1 cellular context compared by ENCODE assay signal in genomic region chr12:106522708-106523107, GRCh38.
A peak's percentile ranks its signal among the peaks of the same experiment; 100 is the strongest.
TF ChIP-seq lines count a peak whose summit lies in the region.

No MANE protein-coding gene starts in this region.

TF ChIP-seq in K562, 482 proteins besides CTCF, POLR2A, EP300 and RAD21 (continued from another document and continues in another):
- TF ChIP-seq, protein P1, sequence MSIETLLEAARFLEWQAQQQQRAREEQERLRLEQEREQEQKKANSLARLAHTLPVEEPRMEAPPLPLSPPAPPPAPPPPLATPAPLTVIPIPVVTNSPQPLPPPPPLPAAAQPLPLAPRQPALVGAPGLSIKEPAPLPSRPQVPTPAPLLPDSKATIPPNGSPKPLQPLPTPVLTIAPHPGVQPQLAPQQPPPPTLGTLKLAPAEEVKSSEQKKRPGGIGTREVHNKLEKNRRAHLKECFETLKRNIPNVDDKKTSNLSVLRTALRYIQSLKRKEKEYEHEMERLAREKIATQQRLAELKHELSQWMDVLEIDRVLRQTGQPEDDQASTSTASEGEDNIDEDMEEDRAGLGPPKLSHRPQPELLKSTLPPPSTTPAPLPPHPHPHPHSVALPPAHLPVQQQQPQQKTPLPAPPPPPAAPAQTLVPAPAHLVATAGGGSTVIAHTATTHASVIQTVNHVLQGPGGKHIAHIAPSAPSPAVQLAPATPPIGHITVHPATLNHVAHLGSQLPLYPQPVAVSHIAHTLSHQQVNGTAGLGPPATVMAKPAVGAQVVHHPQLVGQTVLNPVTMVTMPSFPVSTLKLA (conservative IDR thresholded peaks at IDR 0.05), result no peak
- TF ChIP-seq, protein P2, sequence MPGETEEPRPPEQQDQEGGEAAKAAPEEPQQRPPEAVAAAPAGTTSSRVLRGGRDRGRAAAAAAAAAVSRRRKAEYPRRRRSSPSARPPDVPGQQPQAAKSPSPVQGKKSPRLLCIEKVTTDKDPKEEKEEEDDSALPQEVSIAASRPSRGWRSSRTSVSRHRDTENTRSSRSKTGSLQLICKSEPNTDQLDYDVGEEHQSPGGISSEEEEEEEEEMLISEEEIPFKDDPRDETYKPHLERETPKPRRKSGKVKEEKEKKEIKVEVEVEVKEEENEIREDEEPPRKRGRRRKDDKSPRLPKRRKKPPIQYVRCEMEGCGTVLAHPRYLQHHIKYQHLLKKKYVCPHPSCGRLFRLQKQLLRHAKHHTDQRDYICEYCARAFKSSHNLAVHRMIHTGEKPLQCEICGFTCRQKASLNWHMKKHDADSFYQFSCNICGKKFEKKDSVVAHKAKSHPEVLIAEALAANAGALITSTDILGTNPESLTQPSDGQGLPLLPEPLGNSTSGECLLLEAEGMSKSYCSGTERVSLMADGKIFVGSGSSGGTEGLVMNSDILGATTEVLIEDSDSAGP (CRISPR knock-in tag; IDR thresholded peaks at IDR 0.05), result no peak
- TF ChIP-seq XRCC4 (IDR thresholded peaks at IDR 0.05; ENCODE audit: extremely low read depth, insufficient read depth, insufficient read length), result no peak
- TF ChIP-seq EHMT2 (IDR thresholded peaks at IDR 0.05), result peak; percentile 73
- no peak for TF ChIP-seq SP1 (CRISPR knock-in tag; IDR thresholded peaks at IDR 0.05)
- no peak for TF ChIP-seq E2F3 (CRISPR knock-in tag; IDR thresholded peaks at IDR 0.05)
- no peak for TF ChIP-seq ZNF12 (CRISPR knock-in tag; IDR thresholded peaks at IDR 0.05)
- no peak for TF ChIP-seq RUNX1 (IDR thresholded peaks at IDR 0.05; ENCODE audit: low read depth)
- TF ChIP-seq ZNF75A (CRISPR knock-in tag; IDR thresholded peaks at IDR 0.05), result no peak
- TF ChIP-seq ZBTB43 (CRISPR knock-in tag; IDR thresholded peaks at IDR 0.05), result no peak
- no peak for TF ChIP-seq ETS2 (tag; IDR thresholded peaks at IDR 0.05; ENCODE audit: borderline replicate concordance, poor library complexity, severe bottlenecking)
- TF ChIP-seq, protein P3, sequence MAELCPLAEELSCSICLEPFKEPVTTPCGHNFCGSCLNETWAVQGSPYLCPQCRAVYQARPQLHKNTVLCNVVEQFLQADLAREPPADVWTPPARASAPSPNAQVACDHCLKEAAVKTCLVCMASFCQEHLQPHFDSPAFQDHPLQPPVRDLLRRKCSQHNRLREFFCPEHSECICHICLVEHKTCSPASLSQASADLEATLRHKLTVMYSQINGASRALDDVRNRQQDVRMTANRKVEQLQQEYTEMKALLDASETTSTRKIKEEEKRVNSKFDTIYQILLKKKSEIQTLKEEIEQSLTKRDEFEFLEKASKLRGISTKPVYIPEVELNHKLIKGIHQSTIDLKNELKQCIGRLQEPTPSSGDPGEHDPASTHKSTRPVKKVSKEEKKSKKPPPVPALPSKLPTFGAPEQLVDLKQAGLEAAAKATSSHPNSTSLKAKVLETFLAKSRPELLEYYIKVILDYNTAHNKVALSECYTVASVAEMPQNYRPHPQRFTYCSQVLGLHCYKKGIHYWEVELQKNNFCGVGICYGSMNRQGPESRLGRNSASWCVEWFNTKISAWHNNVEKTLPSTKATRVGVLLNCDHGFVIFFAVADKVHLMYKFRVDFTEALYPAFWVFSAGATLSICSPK (IDR thresholded peaks at IDR 0.05; ENCODE audit: borderline replicate concordance), result no peak
- TF ChIP-seq MYBL2 (IDR thresholded peaks at IDR 0.05; ENCODE audit: low read depth), result no peak
- TF ChIP-seq MYBL2 (CRISPR knock-in tag; IDR thresholded peaks at IDR 0.05; ENCODE audit: borderline replicate concordance), result no peak
- TF ChIP-seq CAMTA2 (CRISPR knock-in tag; conservative IDR thresholded peaks at IDR 0.05), result no peak
- TF ChIP-seq RBM39 (optimal IDR thresholded peaks at IDR 0.05; ENCODE audit: low read depth, low read length), result no peak
- TF ChIP-seq KAT2B (IDR thresholded peaks at IDR 0.05; ENCODE audit: low read depth, low read length), result no peak
- TF ChIP-seq ZNF740 (CRISPR knock-in tag; IDR thresholded peaks at IDR 0.05), result no peak
- no peak for TF ChIP-seq ZNF740 (tag; IDR thresholded peaks at IDR 0.05)
- no peak for TF ChIP-seq TEAD4 (IDR thresholded peaks at IDR 0.05; ENCODE audit: low read length)
- no peak for TF ChIP-seq TEAD4 (CRISPR knock-in tag; IDR thresholded peaks at IDR 0.05; ENCODE audit: borderline replicate concordance)
- no peak for TF ChIP-seq MCM2 (IDR thresholded peaks at IDR 0.05; ENCODE audit: low read depth)
- no peak for TF ChIP-seq STAT5A (IDR thresholded peaks at IDR 0.05; ENCODE audit: borderline replicate concordance, low read length)
- TF ChIP-seq PRPF4 (IDR thresholded peaks at IDR 0.05; ENCODE audit: insufficient read depth, low read depth, low read length, poor library complexity, severe bottlenecking), result no peak
- TF ChIP-seq CREBBP (IDR thresholded peaks at IDR 0.05; ENCODE audit: low read depth, low read length), result no peak
- TF ChIP-seq, protein P4, sequence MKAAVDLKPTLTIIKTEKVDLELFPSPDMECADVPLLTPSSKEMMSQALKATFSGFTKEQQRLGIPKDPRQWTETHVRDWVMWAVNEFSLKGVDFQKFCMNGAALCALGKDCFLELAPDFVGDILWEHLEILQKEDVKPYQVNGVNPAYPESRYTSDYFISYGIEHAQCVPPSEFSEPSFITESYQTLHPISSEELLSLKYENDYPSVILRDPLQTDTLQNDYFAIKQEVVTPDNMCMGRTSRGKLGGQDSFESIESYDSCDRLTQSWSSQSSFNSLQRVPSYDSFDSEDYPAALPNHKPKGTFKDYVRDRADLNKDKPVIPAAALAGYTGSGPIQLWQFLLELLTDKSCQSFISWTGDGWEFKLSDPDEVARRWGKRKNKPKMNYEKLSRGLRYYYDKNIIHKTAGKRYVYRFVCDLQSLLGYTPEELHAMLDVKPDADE (conservative IDR thresholded peaks at IDR 0.05; ENCODE audit: control insufficient read depth, low read depth, low read length), result no peak
- no peak for TF ChIP-seq CBX3 (IDR thresholded peaks at IDR 0.05; ENCODE audit: borderline replicate concordance in 1 of 2, low read length in 2 of 2)
- TF ChIP-seq ZNF274 (IDR thresholded peaks at IDR 0.05; ENCODE audit: borderline replicate concordance, low read depth, low read length), result no peak
- TF ChIP-seq, protein P5, sequence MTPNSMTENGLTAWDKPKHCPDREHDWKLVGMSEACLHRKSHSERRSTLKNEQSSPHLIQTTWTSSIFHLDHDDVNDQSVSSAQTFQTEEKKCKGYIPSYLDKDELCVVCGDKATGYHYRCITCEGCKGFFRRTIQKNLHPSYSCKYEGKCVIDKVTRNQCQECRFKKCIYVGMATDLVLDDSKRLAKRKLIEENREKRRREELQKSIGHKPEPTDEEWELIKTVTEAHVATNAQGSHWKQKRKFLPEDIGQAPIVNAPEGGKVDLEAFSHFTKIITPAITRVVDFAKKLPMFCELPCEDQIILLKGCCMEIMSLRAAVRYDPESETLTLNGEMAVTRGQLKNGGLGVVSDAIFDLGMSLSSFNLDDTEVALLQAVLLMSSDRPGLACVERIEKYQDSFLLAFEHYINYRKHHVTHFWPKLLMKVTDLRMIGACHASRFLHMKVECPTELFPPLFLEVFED (CRISPR knock-in tag; conservative IDR thresholded peaks at IDR 0.05), result 0 out of 2 replicates have a peak, but pooled peaks have one; percentile 11
- peak; percentile 80; the same call in 1 of the 2 replicates for TF ChIP-seq ZBTB26 (CRISPR knock-in tag; IDR thresholded peaks at IDR 0.05)
- peak; percentile 83 for TF ChIP-seq PHF20 (IDR thresholded peaks at IDR 0.05; ENCODE audit: partially characterized antibody)
- TF ChIP-seq CREM (IDR thresholded peaks at IDR 0.05; ENCODE audit: low read depth), result 0 out of 2 replicates have a peak, but pooled peaks have one; percentile 6
- TF ChIP-seq, protein P6, sequence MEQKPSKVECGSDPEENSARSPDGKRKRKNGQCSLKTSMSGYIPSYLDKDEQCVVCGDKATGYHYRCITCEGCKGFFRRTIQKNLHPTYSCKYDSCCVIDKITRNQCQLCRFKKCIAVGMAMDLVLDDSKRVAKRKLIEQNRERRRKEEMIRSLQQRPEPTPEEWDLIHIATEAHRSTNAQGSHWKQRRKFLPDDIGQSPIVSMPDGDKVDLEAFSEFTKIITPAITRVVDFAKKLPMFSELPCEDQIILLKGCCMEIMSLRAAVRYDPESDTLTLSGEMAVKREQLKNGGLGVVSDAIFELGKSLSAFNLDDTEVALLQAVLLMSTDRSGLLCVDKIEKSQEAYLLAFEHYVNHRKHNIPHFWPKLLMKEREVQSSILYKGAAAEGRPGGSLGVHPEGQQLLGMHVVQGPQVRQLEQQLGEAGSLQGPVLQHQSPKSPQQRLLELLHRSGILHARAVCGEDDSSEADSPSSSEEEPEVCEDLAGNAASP (IDR thresholded peaks at IDR 0.05), result no peak
- TF ChIP-seq CEBPB (tag; IDR thresholded peaks at IDR 0.05), result no peak
- TF ChIP-seq LEF1 (IDR thresholded peaks at IDR 0.05), result no peak
- peak; percentile 36 to 59; a peak in 2 of 4 replicates for TF ChIP-seq TRIM24 (IDR thresholded peaks at IDR 0.05)
- no peak for TF ChIP-seq IRF2 (CRISPR knock-in tag; IDR thresholded peaks at IDR 0.05)
- TF ChIP-seq, protein P7, sequence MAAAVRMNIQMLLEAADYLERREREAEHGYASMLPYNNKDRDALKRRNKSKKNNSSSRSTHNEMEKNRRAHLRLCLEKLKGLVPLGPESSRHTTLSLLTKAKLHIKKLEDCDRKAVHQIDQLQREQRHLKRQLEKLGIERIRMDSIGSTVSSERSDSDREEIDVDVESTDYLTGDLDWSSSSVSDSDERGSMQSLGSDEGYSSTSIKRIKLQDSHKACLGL (CRISPR knock-in tag; IDR thresholded peaks at IDR 0.05; ENCODE audit: borderline replicate concordance, poor library complexity, severe bottlenecking), result no peak
- TF ChIP-seq E2F5 (CRISPR knock-in tag; IDR thresholded peaks at IDR 0.05), result no peak
- no peak for TF ChIP-seq ATF7 (IDR thresholded peaks at IDR 0.05)
- TF ChIP-seq SIRT6 (IDR thresholded peaks at IDR 0.05; ENCODE audit: low read depth, low read length), result no peak
- TF ChIP-seq PATZ1 (CRISPR knock-in tag; IDR thresholded peaks at IDR 0.05; ENCODE audit: borderline replicate concordance), result no peak
- no peak for TF ChIP-seq ZNF717 (CRISPR knock-in tag; IDR thresholded peaks at IDR 0.05)
- TF ChIP-seq ZNF589 (CRISPR knock-in tag; IDR thresholded peaks at IDR 0.05; ENCODE audit: low read depth), result no peak
- TF ChIP-seq HMBOX1 (IDR thresholded peaks at IDR 0.05), result no peak
- TF ChIP-seq SMAD1 (IDR thresholded peaks at IDR 0.05; ENCODE audit: low read depth, low read length, partially characterized antibody), result no peak
- TF ChIP-seq POLR2H (tag; IDR thresholded peaks at IDR 0.05; ENCODE audit: low read depth), result no peak
- no peak for TF ChIP-seq NCOA2 (IDR thresholded peaks at IDR 0.05; ENCODE audit: partially characterized antibody in 2 of 2)
- no peak for TF ChIP-seq GABPB1 (CRISPR knock-in tag; IDR thresholded peaks at IDR 0.05)
- peak; percentile 100 for TF ChIP-seq ZNF316 (IDR thresholded peaks at IDR 0.05)
- no peak for TF ChIP-seq NELFE (IDR thresholded peaks at IDR 0.05; ENCODE audit: insufficient read depth, insufficient read length)
- TF ChIP-seq RBM14 (IDR thresholded peaks at IDR 0.05; ENCODE audit: borderline replicate concordance, insufficient read depth, low read depth, low read length), result no peak
- TF ChIP-seq CTBP1 (IDR thresholded peaks at IDR 0.05; ENCODE audit: borderline replicate concordance), result no peak
